Comparison of ENCODE assay signal across 29 cellular contexts in the genomic region with DNA sequence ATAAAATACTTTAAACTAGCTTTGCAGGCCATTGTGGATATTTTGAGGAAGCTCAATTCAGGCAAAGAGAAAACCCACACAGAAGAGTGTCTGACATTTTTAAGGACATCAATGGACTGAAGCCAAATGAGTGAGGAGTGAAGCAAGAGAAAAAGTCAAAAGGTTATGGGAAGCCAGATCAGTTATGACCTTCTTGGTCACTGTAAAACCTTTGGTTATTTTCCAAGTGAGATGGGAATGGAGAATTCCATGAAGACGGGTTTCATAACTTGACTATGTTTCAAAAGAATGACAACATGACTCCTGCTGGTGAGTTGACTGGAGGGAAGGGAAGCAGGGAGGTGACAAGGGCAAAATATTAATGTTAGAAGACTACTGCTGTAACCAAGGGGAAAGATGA.
"Had no signal": no experiment of that assay in that cellular context is flagged by ENCODE, and none has a peak within 500 bp of the region (broad histone marks: within the 10 kb centered on the region; RNA-seq: fewer than 3 reads in every experiment).

No MANE protein-coding gene starts in this region.

- FAIRE-seq: bronchial epithelial cell had no signal

- H2AFZ ChIP-seq: hepatocyte had no signal

- ATAC-seq: activated CD4-positive, alpha-beta T cell treated with anti-CD3 and anti-CD28 coated beads for 36 hours; activated CD8-positive, alpha-beta T cell treated with anti-CD3 and anti-CD28 coated beads, Interleukin-2, amount 10 ng/mL, durations not matched to agents 7 days and 5 days; activated naive CD4-positive, alpha-beta T cell treated with anti-CD3 and anti-CD28 coated beads, Interleukin-2, amount 50 U/mL, for 72 hours; activated T-cell treated with anti-CD3 and anti-CD28 coated beads, Interleukin-2, amount 50 U/mL, for 72 hours; esophagus mucosa; foreskin keratinocyte; gastrocnemius medialis; heart left ventricle; T-helper 17 cell had no signal

- H3K9me3 ChIP-seq: ascending aorta, gastrocnemius medialis, heart left ventricle had no signal

- H3K4me2 ChIP-seq: hepatocyte had no signal

- H3K79me2 ChIP-seq: hepatocyte had no signal

- DNase-seq: activated CD4-positive, alpha-beta memory T cell treated with anti-CD3 and anti-CD28 coated beads for 36 hours; activated CD4-positive, alpha-beta T cell treated with anti-CD3 and anti-CD28 coated beads for 36 hours; activated CD4-positive, alpha-beta T cell treated with anti-CD3 and anti-CD28 coated beads, Interleukin-2, amount 10 ng/mL, durations not matched to agents 24 days and 14 days; activated CD4-positive, CD25-positive, alpha-beta regulatory T cell; activated CD4-positive, CD25-positive, alpha-beta regulatory T cell treated with anti-CD3 and anti-CD28 coated beads, Interleukin-2, amount 50 U/mL, for 72 hours; activated CD8-positive, alpha-beta memory T cell treated with anti-CD3 and anti-CD28 coated beads, Interleukin-2, amount 50 U/mL, for 48 hours; activated CD8-positive, alpha-beta T cell treated with anti-CD3 and anti-CD28 coated beads, Interleukin-2, amount 10 ng/mL, durations not matched to agents 7 days and 5 days; activated gamma-delta T cell; activated naive CD4-positive, alpha-beta T cell; activated naive CD4-positive, alpha-beta T cell treated with anti-CD3 and anti-CD28 coated beads, Interleukin-2, amount 10 ng/mL, durations not matched to agents 7 days and 5 days; activated naive CD8-positive, alpha-beta T cell treated with anti-CD3 and anti-CD28 coated beads, Interleukin-2, amount 10 ng/mL, durations not matched to agents 7 days and 5 days; activated T-cell treated with anti-CD3 and anti-CD28 coated beads for 4 hours; activated T-cell treated with anti-CD3 and anti-CD28 coated beads, Interleukin-2, amount 50 U/mL, for 24 hours; activated T-cell treated with anti-CD3 and anti-CD28 coated beads, Interleukin-2, amount 50 U/mL, for 72 hours; dorsolateral prefrontal cortex; effector memory CD4-positive, alpha-beta T cell; endodermal cell; foreskin keratinocyte; gastrocnemius medialis; glutamatergic neuron; heart left ventricle; T-helper 17 cell; T1000 had no signal

- H3K4me1 ChIP-seq: ascending aorta, foreskin keratinocyte had no signal

- H3K4me3 ChIP-seq: ascending aorta, coronary artery, dorsolateral prefrontal cortex, gastrocnemius medialis, heart left ventricle, hepatocyte had no signal

- H3K27me3 ChIP-seq: ascending aorta, dorsolateral prefrontal cortex, foreskin keratinocyte, gastrocnemius medialis, heart left ventricle, hepatocyte had no signal

- H3K27ac ChIP-seq: ascending aorta, coronary artery, dorsolateral prefrontal cortex, foreskin keratinocyte, gastrocnemius medialis, heart left ventricle, hepatocyte had no signal

- H3K36me3 ChIP-seq: ascending aorta, gastrocnemius medialis, heart left ventricle had no signal
